In the genomic region with DNA sequence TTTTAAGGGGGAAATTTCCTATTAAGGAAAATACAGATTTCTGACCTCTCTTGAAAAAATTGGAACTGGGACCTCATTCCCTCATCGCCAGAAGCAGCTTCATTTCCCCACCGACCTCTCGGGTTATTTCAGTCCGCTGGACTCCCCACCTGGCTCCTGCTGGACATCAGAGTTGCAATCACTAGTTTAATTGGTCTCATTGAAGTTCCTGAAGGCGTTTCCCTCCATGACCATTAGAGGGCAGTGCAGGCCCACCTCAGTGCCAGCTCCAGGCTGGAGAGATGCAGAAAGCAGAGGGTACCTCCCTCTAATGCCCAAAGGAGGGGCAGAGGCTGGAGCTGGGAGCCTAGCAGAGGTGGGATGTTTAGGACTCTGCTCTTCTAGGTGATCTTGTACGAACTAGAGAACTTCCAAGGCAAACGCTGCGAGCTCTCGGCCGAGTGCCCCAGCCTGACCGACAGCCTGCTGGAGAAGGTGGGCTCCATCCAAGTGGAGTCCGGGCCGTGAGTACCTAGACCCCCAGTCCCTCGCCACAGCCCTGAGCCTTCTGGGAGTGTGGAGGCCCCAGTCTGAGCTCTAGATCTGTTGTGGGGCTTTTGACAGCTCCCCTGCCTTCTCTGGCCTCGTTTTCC, we compare ENCODE assay signal across 9 cellular contexts. TPM values are rescaled to one million over a fixed set of nuclear protein-coding genes. Genes with fewer than 3 reads are reported as not detected.
A peak's percentile ranks its signal among the peaks of the same experiment; 100 is the strongest.
DNase-seq lines count a peak whose midpoint lies in the region; ATAC-seq, FAIRE-seq and TF ChIP-seq lines count a peak whose summit lies in the region.
"Had no signal": no experiment of that assay in that cellular context is flagged by ENCODE, and none has a peak within 500 bp of the region (broad histone marks: within the 10 kb centered on the region; RNA-seq: fewer than 3 reads in every experiment).

No MANE protein-coding gene starts in this region.

- H2AFZ ChIP-seq in HepG2 (ENCODE audit: low read length): no peak overlapping the region

- H3K4me1 ChIP-seq in colonic mucosa (no peaks in the 10 kb centered on the region), HepG2 (ENCODE audit: insufficient read depth, low read length) (no peaks in the 10 kb centered on the region)

- intact Hi-C loops in colonic mucosa (cut with DNase I): loop anchor here (10.0 kb wide), 1 partner anchor 132 kb away; no protein-coding TSS in a partner anchor
- intact Hi-C loops in HepG2 (cut with micrococcal nuclease; ENCODE audit: unreplicated experiment): no loop called here

- CTCF ChIA-PET in HepG2 (lab: Yijun Ruan, JAX; ENCODE audit: low intra/inter-chr PET ratio, low total read pairs): interaction anchor here (0.6 to 1.3 kb wide), 2 partner anchors 121 to 132 kb away, joined by 3 to 4 read pairs; no protein-coding TSS in a partner anchor

- peak; percentile 59 for FAIRE-seq in HepG2 (lab: Jason Lieb, UNC)

- no peaks in the 10 kb centered on the region for H3K79me2 ChIP-seq in HepG2 (ENCODE audit: insufficient read depth, low read length)

- TF ChIP-seq RAD21 in HepG2 (CRISPR knock-in tag; IDR thresholded peaks at IDR 0.05): peak; percentile 62

- 64% methylated on average over 14 of the region's 15 CpGs for WGBS in HepG2 (ENCODE audit: low lambda C conversion rate)

- TF ChIP-seq EP300 in HepG2 (IDR thresholded peaks at IDR 0.05; ENCODE audit: low read depth in 2 of 2, low read length in 2 of 2) (no peak), HepG2 (CRISPR knock-in tag; IDR thresholded peaks at IDR 0.05; ENCODE audit: borderline replicate concordance) (no peak)

- no peak overlapping the region for H3K4me3 ChIP-seq in colonic mucosa
- no peak overlapping the region for H3K4me3 ChIP-seq in HepG2 (replicated peaks in 1 of 3; ENCODE audit: insufficient read depth in 1 of 3, low read depth in 2 of 3, low read length in 3 of 3)

- BruUV-seq in HepG2 (replicated peaks; lab: Mats Ljungman, UMichigan): no TSS peak

- TF ChIP-seq CTCF in colonic mucosa (IDR thresholded peaks at IDR 0.05) (peak; percentile 89), HepG2 (CRISPR knock-in tag; IDR thresholded peaks at IDR 0.05) (peak; percentile 90)

- H3K9me3 ChIP-seq in colonic mucosa (no peaks in the 10 kb centered on the region), HepG2 (ENCODE audit: low read length) (no peaks in the 10 kb centered on the region)

- POLR2A ChIA-PET in HepG2 (lab: Yijun Ruan, JAX): no interaction called here

- H3K27me3 ChIP-seq in colonic mucosa: no peaks in the 10 kb centered on the region
- no peaks in the 10 kb centered on the region for H3K27me3 ChIP-seq in HepG2 (ENCODE audit: control insufficient read depth in 1 of 2, insufficient read depth in 2 of 2, low read length in 2 of 2)

- H3K27ac ChIP-seq in colonic mucosa: no peak overlapping the region
- no peak overlapping the region for H3K27ac ChIP-seq in HepG2 (ENCODE audit: extremely low read length, insufficient read depth, low read length)

- in situ Hi-C loops in HepG2 (cut with HindIII; ENCODE audit: extremely low pct_ligation_motif_present, low pct_unique_long_range_greater_than_20kb): no loop called here

- H4K20me1 ChIP-seq in HepG2 (ENCODE audit: insufficient read depth, low read length): no peaks in the 10 kb centered on the region

- TF ChIP-seq POLR2A in HepG2 (IDR thresholded peaks at IDR 0.05; ENCODE audit: insufficient read depth in 1 of 2, low read depth in 2 of 2, low read length in 2 of 2): no peak

- H3K36me3 ChIP-seq in colonic mucosa (no peaks in the 10 kb centered on the region), HepG2 (replicated peaks in 1 of 2; ENCODE audit: control insufficient read depth in 1 of 2, insufficient read depth in 2 of 2, low read length in 2 of 2) (peaks cover 0 to 5% of the 10 kb centered on the region in 2 experiments; a peak in 1 of 5 replicates)

- peak; percentile 27 to 65 for DNase-seq in NCI-H526 (lab: John Stamatoyannopoulos, UW)
- DNase-seq in NCI-H526 treated with DMSO at 0.1 percent for 48 hours (lab: John Stamatoyannopoulos, UW): no peak
- DNase-seq in NCI-H2196 (lab: John Stamatoyannopoulos, UW; ENCODE audit: unreplicated experiment): peak; percentile 50
- DNase-seq in activated CD4-positive, alpha-beta T cell treated with anti-CD3 and anti-CD28 coated beads for 24 hours (ENCODE audit: low read depth in 2 of 2): peak; percentile 29 to 42
- DNase-seq in colonic mucosa: peak; percentile 56
- DNase-seq in HepG2 (ENCODE audit: low spot score): peak; percentile 59
- peak; percentile 31 to 35 (median 31) for DNase-seq in stimulated activated CD4-positive, alpha-beta T cell treated with anti-CD3 and anti-CD28 coated beads, TNF-alpha, amount 100 ng/mL, for 48 hours (ENCODE audit: low read depth in 3 of 3)

- H3K9ac ChIP-seq in colonic mucosa (ENCODE audit: low read depth in 2 of 2, low read length in 2 of 2) (no peak overlapping the region), HepG2 (ENCODE audit: insufficient read depth, low read depth, low read length) (no peak overlapping the region)

- ATAC-seq in HepG2 (peak; percentile 80), HG02840 (IDR thresholded peaks at IDR 0.05; ENCODE audit: low FRiP score, unreplicated experiment) (no peak)

- H3K4me2 ChIP-seq in HepG2 (ENCODE audit: low read depth, low read length): no peak overlapping the region

TF ChIP-seq in HepG2, 621 proteins besides CTCF, POLR2A, EP300 and RAD21 (continues in another document):
- TF ChIP-seq SMYD3 (CRISPR knock-in tag; IDR thresholded peaks at IDR 0.05): no peak
- no peak for TF ChIP-seq DNMT1 (CRISPR knock-in tag; IDR thresholded peaks at IDR 0.05)
- TF ChIP-seq STAG1 (CRISPR knock-in tag; IDR thresholded peaks at IDR 0.05): peak; percentile 76
- TF ChIP-seq, protein P1, sequence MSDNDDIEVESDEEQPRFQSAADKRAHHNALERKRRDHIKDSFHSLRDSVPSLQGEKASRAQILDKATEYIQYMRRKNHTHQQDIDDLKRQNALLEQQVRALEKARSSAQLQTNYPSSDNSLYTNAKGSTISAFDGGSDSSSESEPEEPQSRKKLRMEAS (IDR thresholded peaks at IDR 0.05): no peak
- TF ChIP-seq ZMYM3 (CRISPR knock-in tag; IDR thresholded peaks at IDR 0.05): no peak

RNA-seq across cellular contexts. Expression of a gene that starts 2.7 kb away (rescaled TPM):
- total RNA-seq in colonic mucosa (under 1 TPM; 0.48 to 0.72 TPM), HepG2 (2016; rRNA removed; fragmentation: Illumina TruSeq; extraction: Trizol) (0.18 TPM in 1 of 2 replicates, not detected in the other)
- not detected in 2 replicates for total RNA-seq in HepG2 (2016; cell fraction: cytosol; rRNA removed; fragmentation: Illumina TruSeq; extraction: Trizol; ENCODE audit: low read depth)
- total RNA-seq in HepG2 (2016; cell fraction: insoluble cytoplasmic fraction; rRNA removed; fragmentation: Illumina TruSeq; extraction: Trizol): 0.50 TPM in 1 of 2 replicates, not detected in the other
- 0.59 TPM in 1 of 2 replicates, not detected in the other for total RNA-seq in HepG2 (2016; cell fraction: membrane; rRNA removed; fragmentation: Illumina TruSeq; extraction: Trizol)
- 0.50 TPM in 1 of 2 replicates, not detected in the other for total RNA-seq in HepG2 (2016; cell fraction: nucleus; rRNA removed; fragmentation: Illumina TruSeq; extraction: Trizol)
- polyA plus RNA-seq in HepG2 (2011; rRNA removed): 0.28 and 0.60 TPM in 2 replicates
- 0.17 and 0.21 TPM in 2 replicates for polyA plus RNA-seq in HepG2 (2011; cell fraction: cytosol; rRNA removed)
- polyA plus RNA-seq in HepG2 (2011; cell fraction: nucleus; rRNA removed): 2.3 and 3.5 TPM in 2 replicates
- 0.23 TPM in 1 of 2 replicates, not detected in the other for polyA plus RNA-seq in HepG2 (2012)
- polyA plus RNA-seq in HepG2 (2016; cell fraction: cytosol; fragmentation: Illumina TruSeq; extraction: Trizol; ENCODE audit: low read depth): 0.20 and 0.32 TPM in 2 replicates
- polyA plus RNA-seq in HepG2 (2016; cell fraction: insoluble cytoplasmic fraction; fragmentation: Illumina TruSeq; extraction: Trizol; ENCODE audit: low read depth): not detected in 2 replicates
- polyA plus RNA-seq in HepG2 (2016; cell fraction: membrane; fragmentation: Illumina TruSeq; extraction: Trizol; ENCODE audit: low read depth): 0.38 TPM in 1 of 2 replicates, not detected in the other
- 0.99 and 1.1 TPM in 2 replicates for polyA plus RNA-seq in HepG2 (2016; cell fraction: nucleus; fragmentation: Illumina TruSeq; extraction: Trizol; ENCODE audit: insufficient read depth, low read depth)
- polyA minus RNA-seq in HepG2 (2011; rRNA and poly(A)+ RNA removed; ENCODE audit: low replicate concordance): 0.48 TPM in 1 of 2 replicates, not detected in the other
- polyA minus RNA-seq in HepG2 (2011; cell fraction: cytosol; rRNA and poly(A)+ RNA removed): not detected in 2 replicates
- polyA minus RNA-seq in HepG2 (2011; cell fraction: nucleus; rRNA and poly(A)+ RNA removed): not detected in 2 replicates
- total RNA-seq: mononuclear cell had no signal

RNA-seq across cellular contexts. Expression of a gene that starts 17.0 kb away (rescaled TPM):
- total RNA-seq in colonic mucosa (not detected), HepG2 (2016; rRNA removed; fragmentation: Illumina TruSeq; extraction: Trizol) (0.18 TPM in 1 of 2 replicates, not detected in the other)
- 0.26 TPM in 1 of 2 replicates, not detected in the other for total RNA-seq in HepG2 (2016; cell fraction: cytosol; rRNA removed; fragmentation: Illumina TruSeq; extraction: Trizol; ENCODE audit: low read depth)
- total RNA-seq in HepG2 (2016; cell fraction: insoluble cytoplasmic fraction; rRNA removed; fragmentation: Illumina TruSeq; extraction: Trizol): not detected in 2 replicates
- 0.34 TPM in 1 of 2 replicates, not detected in the other for total RNA-seq in HepG2 (2016; cell fraction: membrane; rRNA removed; fragmentation: Illumina TruSeq; extraction: Trizol)
- total RNA-seq in HepG2 (2016; cell fraction: nucleus; rRNA removed; fragmentation: Illumina TruSeq; extraction: Trizol): not detected in 2 replicates
- polyA plus RNA-seq in HepG2 (2011; rRNA removed): 0.11 and 0.18 TPM in 2 replicates
- 0.11 TPM in 1 of 2 replicates, not detected in the other for polyA plus RNA-seq in HepG2 (2011; cell fraction: cytosol; rRNA removed)
- not detected in 2 replicates for polyA plus RNA-seq in HepG2 (2011; cell fraction: nucleus; rRNA removed)
- polyA plus RNA-seq in HepG2 (2012): not detected in 2 replicates
- polyA plus RNA-seq in HepG2 (2016; cell fraction: cytosol; fragmentation: Illumina TruSeq; extraction: Trizol; ENCODE audit: low read depth): 0.21 TPM in 1 of 2 replicates, not detected in the other
- not detected in 2 replicates for polyA plus RNA-seq in HepG2 (2016; cell fraction: insoluble cytoplasmic fraction; fragmentation: Illumina TruSeq; extraction: Trizol; ENCODE audit: low read depth)
- 0.22 TPM in 1 of 2 replicates, not detected in the other for polyA plus RNA-seq in HepG2 (2016; cell fraction: membrane; fragmentation: Illumina TruSeq; extraction: Trizol; ENCODE audit: low read depth)
- polyA plus RNA-seq in HepG2 (2016; cell fraction: nucleus; fragmentation: Illumina TruSeq; extraction: Trizol; ENCODE audit: insufficient read depth, low read depth): 0.61 TPM in 1 of 2 replicates, not detected in the other
- 0.94 TPM in 1 of 2 replicates, not detected in the other for polyA minus RNA-seq in HepG2 (2011; rRNA and poly(A)+ RNA removed; ENCODE audit: low replicate concordance)
- polyA minus RNA-seq in HepG2 (2011; cell fraction: cytosol; rRNA and poly(A)+ RNA removed): not detected in 2 replicates
- not detected in 2 replicates for polyA minus RNA-seq in HepG2 (2011; cell fraction: nucleus; rRNA and poly(A)+ RNA removed)
- total RNA-seq: mononuclear cell had no signal
